17 cellular contexts compared by ENCODE assay signal in the genomic region with DNA sequence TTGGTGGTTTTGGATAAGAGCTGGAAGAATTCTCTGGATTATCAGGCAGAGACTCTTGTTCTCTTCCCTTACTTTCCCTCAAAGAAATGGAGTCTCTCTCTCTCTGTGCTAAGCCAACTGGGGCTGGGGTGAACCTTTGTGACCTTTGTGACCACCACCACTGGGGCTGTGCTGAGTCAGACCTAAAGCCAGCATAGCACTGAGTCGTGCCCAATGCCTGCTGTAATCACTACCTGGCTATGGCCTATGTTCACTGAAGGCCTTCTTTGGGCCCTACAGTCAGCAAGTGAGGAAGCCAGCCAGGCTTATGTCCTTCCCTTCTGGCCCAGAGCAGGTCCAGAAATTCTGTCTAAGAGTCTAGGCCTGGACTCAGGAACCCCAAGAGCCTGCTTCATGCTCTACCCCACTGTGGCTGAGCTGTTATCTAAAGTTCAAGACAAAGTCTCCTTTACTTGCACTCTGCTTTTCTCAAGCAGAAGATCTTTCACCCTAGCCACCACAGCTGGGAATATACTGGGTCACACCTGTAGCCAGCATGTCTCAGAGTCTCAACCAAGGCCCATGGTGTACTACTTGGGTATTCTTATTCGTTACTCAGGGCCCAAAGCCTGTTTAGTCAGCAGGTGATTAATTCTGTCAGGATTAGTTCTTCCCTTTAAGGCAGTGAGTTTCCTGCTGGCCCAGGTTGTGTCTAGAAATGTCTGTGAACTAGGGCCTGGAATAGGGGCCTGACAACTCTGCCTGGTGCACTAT.
"Had no signal": no experiment of that assay in that cellular context is flagged by ENCODE, and none has a peak within 500 bp of the region (broad histone marks: within the 10 kb centered on the region; RNA-seq: fewer than 3 reads in every experiment).

No MANE protein-coding gene starts in this region.

- ATAC-seq: activated CD4-positive, alpha-beta T cell treated with anti-CD3 and anti-CD28 coated beads for 36 hours; stimulated activated naive B cell treated with anti-CD40 and anti-IgM and Interleukin-4, amounts not matched to agents 10 μg/mL and 1 μg/mL and 100 μg/mL, for 72 hours; WTC11 had no signal

- H3K4me3 ChIP-seq: lung, sigmoid colon, spleen, thoracic aorta, upper lobe of right lung had no signal

- H3K27me3 ChIP-seq: sigmoid colon, upper lobe of right lung had no signal

- H3K27ac ChIP-seq: sigmoid colon, spleen, thoracic aorta, upper lobe of right lung had no signal

- DNase-seq: activated CD4-positive, alpha-beta T cell treated with anti-CD3 and anti-CD28 coated beads for 36 hours; activated CD4-positive, alpha-beta T cell treated with anti-CD3 and anti-CD28 coated beads, Interleukin-2, amount 50 U/mL, for 48 hours; activated gamma-delta T cell treated with Interleukin-2 at 50 U/mL for 16 hours; amygdala; dermis blood vessel endothelial cell; effector memory CD4-positive, alpha-beta T cell; nephron progenitor cell; nucleus accumbens; posterior cingulate gyrus; sigmoid colon; spleen; stimulated activated CD4-positive, alpha-beta T cell treated with anti-CD3 and anti-CD28 coated beads, Interleukin-4, amount 100 ng/mL, for 4 hours; stimulated activated naive B cell treated with anti-CD40 and anti-IgM and Interleukin-4, amounts not matched to agents 10 μg/mL and 1 μg/mL and 100 μg/mL, for 72 hours; upper lobe of right lung had no signal

- H3K4me1 ChIP-seq: sigmoid colon, spleen, upper lobe of right lung had no signal

- H3K36me3 ChIP-seq: sigmoid colon, spleen, thoracic aorta, upper lobe of right lung had no signal
